In the genomic region with DNA sequence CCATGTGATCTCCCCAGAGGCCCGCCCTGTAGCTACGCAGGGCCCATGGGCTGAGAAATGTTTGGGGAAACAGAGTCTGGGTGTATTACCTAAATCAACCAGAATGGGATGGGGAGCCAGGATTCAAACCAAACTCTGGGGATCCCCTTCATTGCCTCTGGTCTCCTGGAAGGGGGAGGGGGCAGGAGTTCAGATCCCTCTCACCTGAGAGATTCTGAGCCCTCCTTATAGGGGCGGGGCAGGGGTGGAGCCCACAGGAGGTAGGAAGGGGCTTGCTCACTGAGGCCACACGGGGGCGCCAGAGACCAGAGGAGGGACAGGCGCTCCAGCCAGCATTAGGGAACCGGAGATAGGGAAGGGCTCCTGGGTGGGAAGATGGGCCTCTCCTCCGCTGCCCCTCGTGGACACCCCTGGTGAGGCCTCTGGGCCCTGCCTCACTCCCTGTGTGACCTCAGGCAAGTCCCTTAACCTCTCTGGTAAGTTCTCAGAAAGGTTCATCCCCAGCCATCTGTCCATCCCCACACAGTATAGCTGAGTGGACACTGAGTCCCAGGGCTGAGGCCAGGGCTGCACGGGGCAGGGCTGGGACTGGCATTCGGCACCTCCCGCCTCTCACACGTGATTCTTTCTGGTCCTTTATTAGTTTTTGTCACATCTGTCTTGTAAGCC, we compare ENCODE assay signal across 7 cellular contexts. TPM values are rescaled to one million over a fixed set of nuclear protein-coding genes. Genes with fewer than 3 reads are reported as not detected.
DNase-seq lines count a peak whose midpoint lies in the region; ATAC-seq lines count a peak whose summit lies in the region.

No MANE protein-coding gene starts in this region.

- intact Hi-C loops in left ventricle myocardium superior (cut with micrococcal nuclease) = loop anchor here (2.0 kb wide), 1 partner anchor 48 kb away; no protein-coding TSS in a partner anchor

- ATAC-seq in left ventricle myocardium superior (peak; percentile 87), GM19324 (IDR thresholded peaks at IDR 0.05; ENCODE audit: low FRiP score, unreplicated experiment) (no peak)

- DNase-seq in GM19238 (ENCODE audit: insufficient read length, low spot score) (peak; percentile 91), NCI-H2029 (lab: John Stamatoyannopoulos, UW) (peak; percentile 96), amniotic epithelial cell (ENCODE audit: low read depth) (peak; percentile 73), left ventricle myocardium superior (peak; percentile 95), renal cortical epithelial cell (ENCODE audit: low read depth) (peak; percentile 62)
- peak; percentile 84 for DNase-seq in T-helper 2 cell treated with Interferon-gamma antibody and Interleukin-4, amounts not matched to agents 5 μg/mL and 100 μg/mL, for 36 hours (ENCODE audit: low spot score)

- no peaks in the 10 kb centered on the region for H3K27me3 Mint-ChIP-seq in T-helper 2 cell treated with Interferon-gamma antibody and Interleukin-4, amounts not matched to agents 5 μg/mL and 100 μg/mL, for 36 hours (ENCODE audit: low read depth)

- peaks cover 34% of the 10 kb centered on the region for H3K4me1 Mint-ChIP-seq in T-helper 2 cell treated with Interferon-gamma antibody and Interleukin-4, amounts not matched to agents 5 μg/mL and 100 μg/mL, for 36 hours (ENCODE audit: low read depth)

- H3K9me3 Mint-ChIP-seq in T-helper 2 cell treated with Interferon-gamma antibody and Interleukin-4, amounts not matched to agents 5 μg/mL and 100 μg/mL, for 36 hours = no peaks in the 10 kb centered on the region

- H3K36me3 Mint-ChIP-seq in T-helper 2 cell treated with Interferon-gamma antibody and Interleukin-4, amounts not matched to agents 5 μg/mL and 100 μg/mL, for 36 hours (ENCODE audit: low read depth) = peaks cover 4% of the 10 kb centered on the region

- H3K27ac Mint-ChIP-seq in T-helper 2 cell treated with Interferon-gamma antibody and Interleukin-4, amounts not matched to agents 5 μg/mL and 100 μg/mL, for 36 hours = peak overlapping the region; percentile 65

- no peak overlapping the region for H3K4me3 Mint-ChIP-seq in T-helper 2 cell treated with Interferon-gamma antibody and Interleukin-4, amounts not matched to agents 5 μg/mL and 100 μg/mL, for 36 hours

RNA-seq across cellular contexts. Expression of gene CDC42BPG, which starts 2.7 kb away (rescaled TPM):
- total RNA-seq in left ventricle myocardium superior (0.40 TPM), renal cortical epithelial cell (8.7 and 9.4 TPM in 2 replicates)

RNA-seq across cellular contexts. Expression of gene EHD1, which starts 31.3 kb away (rescaled TPM):
- total RNA-seq in left ventricle myocardium superior (52.5 TPM), renal cortical epithelial cell (103 and 181 TPM in 2 replicates)

RNA-seq across cellular contexts. Expression of gene MEN1, which starts 36.8 kb away (rescaled TPM):
- total RNA-seq in left ventricle myocardium superior = 9.1 TPM
- 7.5 and 34.4 TPM in 2 replicates for total RNA-seq in renal cortical epithelial cell

RNA-seq across cellular contexts. Expression of gene MAP4K2, which starts 44.1 kb away (rescaled TPM):
- total RNA-seq in left ventricle myocardium superior = 8.6 TPM
- 13.2 and 16.0 TPM in 2 replicates for total RNA-seq in renal cortical epithelial cell
